ENCODE assay signal across 8 cellular contexts in genomic region chr2:159615187-159615935, GRCh38.
DNase-seq lines count a peak whose midpoint lies in the region; ATAC-seq and TF ChIP-seq lines count a peak whose summit lies in the region.

No MANE protein-coding gene starts in this region.

- H3K4me3 ChIP-seq in brain microvascular endothelial cell (ENCODE audit: low read depth, low read length): peak overlapping the region; percentile 65

- TF ChIP-seq CTCF in 22Rv1 (IDR thresholded peaks at IDR 0.05) (no peak), brain microvascular endothelial cell (IDR thresholded peaks at IDR 0.05; ENCODE audit: low read depth, low read length, missing control alignments) (no peak)

- ATAC-seq in GM18508 (IDR thresholded peaks at IDR 0.05; ENCODE audit: insufficient read depth, unreplicated experiment): peak; percentile 50
- peak; percentile 65 for ATAC-seq in HG02943 (IDR thresholded peaks at IDR 0.05; ENCODE audit: low read depth, unreplicated experiment)

- in situ Hi-C loops in brain microvascular endothelial cell (cut with HindIII; ENCODE audit: low pct_ligation_motif_present, low sequenced_read_pairs): no loop called here

- no peaks in the 10 kb centered on the region for H3K36me3 ChIP-seq in brain microvascular endothelial cell (replicated peaks)

- H3K27me3 ChIP-seq in brain microvascular endothelial cell (replicated peaks): no peaks in the 10 kb centered on the region

- H3K27ac ChIP-seq in 22Rv1: peak overlapping the region; percentile 91
- H3K27ac ChIP-seq in brain microvascular endothelial cell: peak overlapping the region; percentile 97

- DNase-seq in NCI-H2029 (lab: John Stamatoyannopoulos, UW) (peak; percentile 95), T-helper 22 cell (ENCODE audit: low read depth) (peak; percentile 4), brain microvascular endothelial cell (peak; percentile 90), iPS DF 4.7 (ENCODE audit: extremely low read depth, low spot score) (peak; percentile 53), retina (peak; percentile 90)

Comparison
In these comparisons a context has a peak if more than half of its experiments do, and no peak if none do; other contexts are left out.
1. Peak in every context shown above with its lines: DNase-seq, ATAC-seq, H3K4me3 ChIP-seq and H3K27ac ChIP-seq.
2. DNase-seq: peak in every context shown above with its lines; median percentile 95 in NCI-H2029; 90 in brain microvascular endothelial cell; 90 in retina; 53 in iPS DF 4.7; 4 in T-helper 22 cell.